In genomic region chr2:219911541-219911940, GRCh38 we compare ENCODE assay signal across 19 cellular contexts.
"Had no signal": no experiment of that assay in that cellular context is flagged by ENCODE, and none has a peak within 500 bp of the region (broad histone marks: within the 10 kb centered on the region; RNA-seq: fewer than 3 reads in every experiment).

No MANE protein-coding gene starts in this region.

- DNase-seq: islet precursor cell; left ventricle myocardium inferior; midbrain; mucosa of descending colon; naive thymus-derived CD4-positive, alpha-beta T cell; ovary; right cardiac atrium; sigmoid colon; small intestine; spleen; stimulated activated CD4-positive, alpha-beta T cell treated with anti-CD3 and anti-CD28 coated beads, Interleukin-4, amount 100 ng/mL, for 24 hours; stimulated activated naive CD4-positive, alpha-beta T cell; tibial artery had no signal

- H2AFZ ChIP-seq: hepatocyte had no signal

- H3K9me3 ChIP-seq: left ventricle myocardium inferior, mucosa of descending colon, ovary, sigmoid colon, spleen, suprapubic skin, thoracic aorta, tibial artery had no signal

- H3K4me3 ChIP-seq: hepatocyte, left ventricle myocardium inferior, lung, mucosa of descending colon, ovary, sigmoid colon, spleen, suprapubic skin, thoracic aorta, tibial artery had no signal

- H3K79me2 ChIP-seq: hepatocyte had no signal

- H3K36me3 ChIP-seq: left ventricle myocardium inferior, ovary, sigmoid colon, spleen, suprapubic skin, thoracic aorta, tibial artery had no signal

- H3K27ac ChIP-seq: hepatocyte, left ventricle myocardium inferior, ovary, sigmoid colon, spleen, suprapubic skin, thoracic aorta, tibial artery had no signal

- H3K4me1 ChIP-seq: spleen, suprapubic skin had no signal

- H3K27me3 ChIP-seq: hepatocyte, ovary, sigmoid colon, spleen, suprapubic skin, tibial artery had no signal

- H3K4me2 ChIP-seq: hepatocyte had no signal

- ATAC-seq: mucosa of descending colon; naive thymus-derived CD4-positive, alpha-beta T cell; natural killer cell treated with Interleukin-12 subunit alpha and Interleukin-12 subunit beta and Interleukin-15 and Interleukin-18, amount 100 ng/mL, for 72 hours; right cardiac atrium; stimulated activated effector memory CD8-positive, alpha-beta T cell treated with anti-CD3 and anti-CD28 coated beads, Interleukin-12 subunit alpha, Interleukin-12 subunit beta, amount 100 ng/mL, for 72 hours had no signal
